ENCODE assay signal across 10 cellular contexts in genomic region chr17:63475491-63476412, GRCh38. TPM values are rescaled to one million over a fixed set of nuclear protein-coding genes. Genes with fewer than 3 reads are reported as not detected.
DNase-seq lines count a peak whose midpoint lies in the region; ATAC-seq and TF ChIP-seq lines count a peak whose summit lies in the region.
"Had no signal": no experiment of that assay in that cellular context is flagged by ENCODE, and none has a peak within 500 bp of the region (broad histone marks: within the 10 kb centered on the region; RNA-seq: fewer than 3 reads in every experiment).

No MANE protein-coding gene starts in this region.

- no peak for TF ChIP-seq CTCF in tibial artery (IDR thresholded peaks at IDR 0.05)

- H3K36me3 ChIP-seq in mesenchymal stem cell (ENCODE audit: control insufficient read depth in 1 of 2, insufficient read depth in 2 of 2, low read depth in 1 of 2, low read length in 2 of 2): peaks cover 0 to 14% of the 10 kb centered on the region in 2 experiments
- H3K36me3 ChIP-seq in tibial artery: no peaks in the 10 kb centered on the region

- no peaks in the 10 kb centered on the region for H3K36me3 Mint-ChIP-seq in stimulated activated naive CD8-positive, alpha-beta T cell treated with anti-CD3 and anti-CD28 coated beads, Interleukin-15, Interleukin-2, amounts not matched to agents 100 ng/mL and 50 ng/mL, for 24 hours (ENCODE audit: low read depth)
- H3K36me3 Mint-ChIP-seq in activated T-helper 17 cell treated with anti-CD3 and anti-CD28 coated beads, Interleukin-2, amount 50 U/mL, for 72 hours (ENCODE audit: low read depth): no peaks in the 10 kb centered on the region

- H2BK15ac ChIP-seq in mesenchymal stem cell (ENCODE audit: low read depth, poor library complexity, severe bottlenecking): no peak overlapping the region

- no peak overlapping the region for H2BK5ac ChIP-seq in mesenchymal stem cell (ENCODE audit: low read depth, low read length, poor library complexity, severe bottlenecking)

- no peak overlapping the region for H3K23ac ChIP-seq in mesenchymal stem cell (ENCODE audit: low read length in 2 of 2)

- H3K9ac ChIP-seq in mesenchymal stem cell (ENCODE audit: low read length): no peak overlapping the region

- DNase-seq in stimulated activated naive CD8-positive, alpha-beta T cell treated with anti-CD3 and anti-CD28 coated beads, Interleukin-15, Interleukin-2, amounts not matched to agents 100 U/mL and 50 U/mL, for 24 hours: no peak
- DNase-seq in mesenchymal stem cell (no peak), HEK293T (ENCODE audit: extremely low spot score) (no peak), C1 segment of cervical spinal cord (lab: John Stamatoyannopoulos, UW) (no peak), AML-193 (lab: John Stamatoyannopoulos, UW) (no peak), tibial artery (no peak)

- H3K14ac ChIP-seq in mesenchymal stem cell (ENCODE audit: low read length in 2 of 2): no peak overlapping the region

- H3K18ac ChIP-seq in mesenchymal stem cell (ENCODE audit: low read depth in 1 of 2, low read length in 2 of 2): no peak overlapping the region

- H3K4ac ChIP-seq in mesenchymal stem cell (ENCODE audit: low read depth in 1 of 2, low read length in 2 of 2): no peak overlapping the region

- H2BK12ac ChIP-seq in mesenchymal stem cell (ENCODE audit: low read length in 2 of 2): no peak overlapping the region

- no peak overlapping the region for H3K27ac Mint-ChIP-seq in stimulated activated naive CD8-positive, alpha-beta T cell treated with anti-CD3 and anti-CD28 coated beads, Interleukin-15, Interleukin-2, amounts not matched to agents 100 ng/mL and 50 ng/mL, for 24 hours
- H3K27ac Mint-ChIP-seq in activated T-helper 17 cell treated with anti-CD3 and anti-CD28 coated beads, Interleukin-2, amount 50 U/mL, for 72 hours: no peak overlapping the region

- peaks cover 14% of the 10 kb centered on the region for H3K4me1 Mint-ChIP-seq in stimulated activated naive CD8-positive, alpha-beta T cell treated with anti-CD3 and anti-CD28 coated beads, Interleukin-15, Interleukin-2, amounts not matched to agents 100 ng/mL and 50 ng/mL, for 24 hours (ENCODE audit: low read depth)
- peaks cover 5% of the 10 kb centered on the region for H3K4me1 Mint-ChIP-seq in activated T-helper 17 cell treated with anti-CD3 and anti-CD28 coated beads, Interleukin-2, amount 50 U/mL, for 72 hours

- H2BK120ac ChIP-seq in mesenchymal stem cell (ENCODE audit: low read depth, low read length): no peak overlapping the region

- no peak overlapping the region for H3K27ac ChIP-seq in mesenchymal stem cell (ENCODE audit: low read length, poor library complexity, severe bottlenecking)
- no peak overlapping the region for H3K27ac ChIP-seq in tibial artery
- H3K27ac ChIP-seq: RWPE1 had no signal

- POLR2A ChIA-PET in HEK293T (lab: Yijun Ruan, JAX): interaction anchor here (0.8 to 1.6 kb wide), 6 partner anchors 23 to 50 kb away, joined by 3 to 8 read pairs (median 4); no protein-coding TSS in a partner anchor

- H3K4me2 ChIP-seq in mesenchymal stem cell (ENCODE audit: low read length, poor library complexity, severe bottlenecking): no peak overlapping the region

- no peaks in the 10 kb centered on the region for H3K9me3 Mint-ChIP-seq in stimulated activated naive CD8-positive, alpha-beta T cell treated with anti-CD3 and anti-CD28 coated beads, Interleukin-15, Interleukin-2, amounts not matched to agents 100 ng/mL and 50 ng/mL, for 24 hours
- H3K9me3 Mint-ChIP-seq in activated T-helper 17 cell treated with anti-CD3 and anti-CD28 coated beads, Interleukin-2, amount 50 U/mL, for 72 hours: no peaks in the 10 kb centered on the region

- H3K4me1 ChIP-seq in mesenchymal stem cell (ENCODE audit: control insufficient read depth, insufficient read depth, low read depth, low read length) (peaks cover 32% of the 10 kb centered on the region), tibial artery (peaks cover 0 to 33% (median 19%) of the 10 kb centered on the region in 4 donors)

- peak overlapping the region; percentile 24 for H4K8ac ChIP-seq in mesenchymal stem cell (ENCODE audit: low read length)

- CTCF ChIA-PET in HEK293T (lab: Yijun Ruan, JAX): interaction anchor here (0.5 to 1.2 kb wide), 4 partner anchors 33 to 706 kb away, joined by 3 to 4 read pairs (median 3); no protein-coding TSS in a partner anchor

- H3K27me3 ChIP-seq in mesenchymal stem cell (ENCODE audit: control insufficient read depth in 1 of 2, insufficient read depth in 1 of 2, low read length in 2 of 2) (peaks cover 3 to 53% of the 10 kb centered on the region in 2 experiments), tibial artery (peaks cover 4 to 62% of the 10 kb centered on the region in 2 donors)

- H3K9me3 ChIP-seq in mesenchymal stem cell (ENCODE audit: control insufficient read depth, low read length) (no peaks in the 10 kb centered on the region), tibial artery (no peaks in the 10 kb centered on the region)

- intact Hi-C loops in tibial artery (cut with DNase I; ENCODE audit: low total_unique reads): no loop called here

- H3K4me3 Mint-ChIP-seq in stimulated activated naive CD8-positive, alpha-beta T cell treated with anti-CD3 and anti-CD28 coated beads, Interleukin-15, Interleukin-2, amounts not matched to agents 100 ng/mL and 50 ng/mL, for 24 hours: peak overlapping the region; percentile 35
- H3K4me3 Mint-ChIP-seq in activated T-helper 17 cell treated with anti-CD3 and anti-CD28 coated beads, Interleukin-2, amount 50 U/mL, for 72 hours: peak overlapping the region; percentile 46

- ATAC-seq in stimulated activated naive CD8-positive, alpha-beta T cell treated with anti-CD3 and anti-CD28 coated beads, Interleukin-15, Interleukin-2, amounts not matched to agents 100 U/mL and 50 U/mL, for 24 hours: no peak
- ATAC-seq in activated T-helper 17 cell treated with anti-CD3 and anti-CD28 coated beads, Interleukin-2, amount 50 U/mL, for 72 hours (replicated peaks): no peak

- H3K4me3 ChIP-seq in mesenchymal stem cell (ENCODE audit: insufficient read depth in 1 of 2, low read depth in 1 of 2, low read length in 2 of 2) (no peak overlapping the region), tibial artery (peak overlapping the region in 1 of 2 donors; percentile 53)

- H3K79me1 ChIP-seq in mesenchymal stem cell (replicated peaks; ENCODE audit: low read length, poor library complexity, severe bottlenecking): no peaks in the 10 kb centered on the region

- WGBS in mesenchymal stem cell: 59% methylated on average over 23 of the region's 28 CpGs

- H4K91ac ChIP-seq in mesenchymal stem cell (ENCODE audit: low read length): no peak overlapping the region

- peaks cover 38% of the 10 kb centered on the region for H3K27me3 Mint-ChIP-seq in stimulated activated naive CD8-positive, alpha-beta T cell treated with anti-CD3 and anti-CD28 coated beads, Interleukin-15, Interleukin-2, amounts not matched to agents 100 ng/mL and 50 ng/mL, for 24 hours
- H3K27me3 Mint-ChIP-seq in activated T-helper 17 cell treated with anti-CD3 and anti-CD28 coated beads, Interleukin-2, amount 50 U/mL, for 72 hours: no peaks in the 10 kb centered on the region

- no peak overlapping the region for H2AK5ac ChIP-seq in mesenchymal stem cell (ENCODE audit: low read length, severe bottlenecking)

- no peak overlapping the region for H2AFZ ChIP-seq in mesenchymal stem cell (ENCODE audit: low read depth, low read length)

TF ChIP-seq in HEK293T, 16 proteins besides CTCF, POLR2A, EP300 and RAD21:
- no peak for TF ChIP-seq FOXK2 (IDR thresholded peaks at IDR 0.05)
- TF ChIP-seq SUZ12 (IDR thresholded peaks at IDR 0.05): no peak
- no peak for TF ChIP-seq FOXM1 (IDR thresholded peaks at IDR 0.05; ENCODE audit: borderline replicate concordance)
- no peak for TF ChIP-seq LEF1 (IDR thresholded peaks at IDR 0.05; ENCODE audit: borderline replicate concordance)
- TF ChIP-seq ZNF384 (IDR thresholded peaks at IDR 0.05): no peak
- TF ChIP-seq BHLHE40 (IDR thresholded peaks at IDR 0.05; ENCODE audit: borderline replicate concordance): no peak
- TF ChIP-seq SP1 (IDR thresholded peaks at IDR 0.05): no peak
- no peak for TF ChIP-seq ELF4 (IDR thresholded peaks at IDR 0.05)
- no peak for TF ChIP-seq TARDBP (IDR thresholded peaks at IDR 0.05)

RNA-seq across cellular contexts. Expression of gene ACE, which starts 1.1 kb away (rescaled TPM):
- 1 to 10 TPM in 1 of 2 donors, under 1 TPM in 1; 0.61 to 1.4 TPM for total RNA-seq in activated T-helper 17 cell treated with anti-CD3 and anti-CD28 coated beads, Interleukin-2, amount 50 U/mL, for 72 hours
- 1.8 TPM for polyA plus RNA-seq in mesenchymal stem cell (2013, experiment 1 of 2)
- 1.8 TPM for polyA plus RNA-seq in mesenchymal stem cell (2013, experiment 2 of 2)

RNA-seq across cellular contexts. Expression of gene CYB561, which starts 29.6 kb away (rescaled TPM):
- total RNA-seq in activated T-helper 17 cell treated with anti-CD3 and anti-CD28 coated beads, Interleukin-2, amount 50 U/mL, for 72 hours: 10 to 100 TPM in 1 of 2 donors, 1 to 10 TPM in 1; 6.7 to 10.8 TPM
- 14.4 TPM for polyA plus RNA-seq in mesenchymal stem cell (2013, experiment 1 of 2)
- polyA plus RNA-seq in mesenchymal stem cell (2013, experiment 2 of 2): 15.1 TPM

RNA-seq across cellular contexts. Expression of gene KCNH6, which starts 47.4 kb away (rescaled TPM):
- under 1 TPM in 1 of 2 donors, not detected in 1; 0.05 TPM for total RNA-seq in activated T-helper 17 cell treated with anti-CD3 and anti-CD28 coated beads, Interleukin-2, amount 50 U/mL, for 72 hours
- 0.04 TPM for polyA plus RNA-seq in mesenchymal stem cell (2013, experiment 1 of 2)
- polyA plus RNA-seq in mesenchymal stem cell (2013, experiment 2 of 2): 0.03 TPM
- total RNA-seq: mononuclear cell had no signal
